In the genomic region with DNA sequence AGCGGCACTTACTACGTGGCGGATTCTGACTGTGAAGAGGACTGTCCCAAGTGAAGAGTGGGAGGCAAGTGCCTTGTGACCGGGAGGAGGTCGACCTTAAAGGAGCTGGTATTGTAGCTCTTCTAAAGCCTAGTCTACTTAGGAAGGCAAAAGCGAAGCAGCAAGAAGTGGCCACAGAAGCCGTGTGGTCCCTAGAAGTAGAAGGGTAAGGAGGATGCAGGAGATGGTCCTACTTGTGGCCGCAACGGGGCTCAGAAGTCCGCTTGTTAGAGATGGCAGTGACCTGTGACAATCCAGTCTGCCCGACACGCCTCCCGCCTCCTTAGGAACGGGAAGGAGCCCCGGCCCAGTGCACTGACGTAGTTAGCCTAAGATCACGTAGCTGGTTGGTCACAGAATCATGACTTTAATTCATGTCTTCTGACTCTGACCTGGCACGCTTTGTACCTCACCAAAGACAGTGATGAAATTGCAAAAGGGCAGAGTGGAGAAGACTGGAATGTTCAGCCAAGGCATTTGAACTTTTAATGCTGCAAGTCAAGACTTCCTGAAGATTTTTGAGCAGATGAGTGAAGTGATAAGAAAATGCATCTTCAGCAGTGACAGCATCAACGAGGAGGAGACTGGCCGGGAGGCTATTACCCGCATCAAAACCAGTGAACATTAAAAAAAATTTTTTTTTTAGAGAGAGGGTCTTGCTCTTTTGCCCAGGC, we compare ENCODE assay signal across 2 cellular contexts.
A peak's percentile ranks its signal among the peaks of the same experiment; 100 is the strongest.
TF ChIP-seq lines count a peak whose summit lies in the region.

No MANE protein-coding gene starts in this region.

TF ChIP-seq in HEK293, 187 proteins besides CTCF, POLR2A, EP300 and RAD21 (continued from another document and continues in another):
- TF ChIP-seq SCRT1 (tag by site-specific recombination; IDR thresholded peaks at IDR 0.05; ENCODE audit: borderline replicate concordance), result peak; percentile 42; the same call in 1 of the 2 replicates
- peak; percentile 53; the same call in 1 of the 2 replicates for TF ChIP-seq EGR2 (tag by site-specific recombination; IDR thresholded peaks at IDR 0.05; ENCODE audit: low read depth)
- peak; percentile 93 for TF ChIP-seq IKZF3 (tag by site-specific recombination; IDR thresholded peaks at IDR 0.05)
- peak; percentile 85 for TF ChIP-seq SP7 (tag by site-specific recombination; IDR thresholded peaks at IDR 0.05)
- TF ChIP-seq BCL11A (tag by site-specific recombination; IDR thresholded peaks at IDR 0.05; ENCODE audit: low read depth), result peak; percentile 87; the same call in 1 of the 2 replicates
- TF ChIP-seq ZBTB48 (tag by site-specific recombination; IDR thresholded peaks at IDR 0.05), result peak; percentile 37; the same call in 1 of the 2 replicates
- TF ChIP-seq ZNF2 (tag by site-specific recombination; IDR thresholded peaks at IDR 0.05), result peak; percentile 80
- TF ChIP-seq ZNF433 (tag by site-specific recombination; IDR thresholded peaks at IDR 0.05; ENCODE audit: low read depth), result no peak
- peak; percentile 73; the same call in 1 of the 2 replicates for TF ChIP-seq ZNF501 (tag by site-specific recombination; IDR thresholded peaks at IDR 0.05)
- TF ChIP-seq ZIC2 (tag by site-specific recombination; IDR thresholded peaks at IDR 0.05), result peak; percentile 9; the same call in 1 of the 2 replicates
- peak; percentile 91 for TF ChIP-seq ZBTB21 (tag by site-specific recombination; IDR thresholded peaks at IDR 0.05)
- TF ChIP-seq ZFP37 (tag by site-specific recombination; IDR thresholded peaks at IDR 0.05), result peak; percentile 76; the same call in 1 of the 2 replicates
- peak; percentile 76; the same call in 1 of the 2 replicates for TF ChIP-seq ZSCAN30 (tag by site-specific recombination; IDR thresholded peaks at IDR 0.05)
- TF ChIP-seq ZNF629 (tag by site-specific recombination; IDR thresholded peaks at IDR 0.05), result peak; percentile 95
- TF ChIP-seq ZNF132 (tag by site-specific recombination; IDR thresholded peaks at IDR 0.05; ENCODE audit: borderline replicate concordance), result no peak
- TF ChIP-seq OSR2 (tag by site-specific recombination; IDR thresholded peaks at IDR 0.05), result peak; percentile 35; the same call in 1 of the 2 replicates
- peak; percentile 51; the same call in 1 of the 2 replicates for TF ChIP-seq BCL11B (tag by site-specific recombination; IDR thresholded peaks at IDR 0.05; ENCODE audit: low read depth)
- TF ChIP-seq TRIM28 (IDR thresholded peaks at IDR 0.05; ENCODE audit: borderline replicate concordance, low read length), result peak; percentile 80
- TF ChIP-seq ZNF639 (tag by site-specific recombination; IDR thresholded peaks at IDR 0.05), result peak; percentile 60; the same call in 1 of the 2 replicates
- TF ChIP-seq ZNF24 (tag by site-specific recombination; IDR thresholded peaks at IDR 0.05), result 0 out of 2 replicates have a peak, but pooled peaks have one; percentile 33
- peak; percentile 49; the same call in 1 of the 2 replicates for TF ChIP-seq ZNF660 (tag by site-specific recombination; IDR thresholded peaks at IDR 0.05)
- peak; percentile 78 for TF ChIP-seq SCRT2 (tag by site-specific recombination; IDR thresholded peaks at IDR 0.05)
- peak; percentile 46; the same call in 1 of the 2 replicates for TF ChIP-seq ZNF366 (tag by site-specific recombination; conservative IDR thresholded peaks at IDR 0.05)
- TF ChIP-seq ZNF692 (tag by site-specific recombination; IDR thresholded peaks at IDR 0.05), result peak; percentile 70
- 0 out of 2 replicates have a peak, but pooled peaks have one; percentile 12 for TF ChIP-seq ZNF76 (tag by site-specific recombination; IDR thresholded peaks at IDR 0.05; ENCODE audit: borderline replicate concordance, low read depth)
- TF ChIP-seq ZFHX2 (tag by site-specific recombination; conservative IDR thresholded peaks at IDR 0.05), result peak; percentile 69
- peak; percentile 58 for TF ChIP-seq ZXDB (tag by site-specific recombination; IDR thresholded peaks at IDR 0.05)
- TF ChIP-seq ZNF341 (tag by site-specific recombination; IDR thresholded peaks at IDR 0.05; ENCODE audit: low read depth), result peak; percentile 77
- no peak for TF ChIP-seq ZNF114 (tag by site-specific recombination; IDR thresholded peaks at IDR 0.05)
- 0 out of 2 replicates have a peak, but pooled peaks have one; percentile 22 for TF ChIP-seq GLIS1 (tag by site-specific recombination; IDR thresholded peaks at IDR 0.05)
- TF ChIP-seq ZNF510 (tag by site-specific recombination; IDR thresholded peaks at IDR 0.05; ENCODE audit: insufficient replicate concordance), result no peak
- TF ChIP-seq WT1 (tag by site-specific recombination; IDR thresholded peaks at IDR 0.05), result peak; percentile 56; the same call in 1 of the 2 replicates
- 0 out of 2 replicates have a peak, but pooled peaks have one; percentile 44 for TF ChIP-seq INSM2 (tag by site-specific recombination; IDR thresholded peaks at IDR 0.05)

TF ChIP-seq in K562, 482 proteins besides CTCF, POLR2A, EP300 and RAD21 (continued from another document and continues in another):
- no peak for TF ChIP-seq NFIX (CRISPR knock-in tag; IDR thresholded peaks at IDR 0.05; ENCODE audit: low read depth)
- no peak for TF ChIP-seq SMARCC2 (IDR thresholded peaks at IDR 0.05; ENCODE audit: low read depth)
- no peak for TF ChIP-seq IFI16 (CRISPR knock-in tag; IDR thresholded peaks at IDR 0.05)
- TF ChIP-seq ZMIZ1 (IDR thresholded peaks at IDR 0.05; ENCODE audit: low read depth in 2 of 2, low read length in 2 of 2), result no peak
- no peak for TF ChIP-seq ARID2 (IDR thresholded peaks at IDR 0.05)
- TF ChIP-seq, protein P1, sequence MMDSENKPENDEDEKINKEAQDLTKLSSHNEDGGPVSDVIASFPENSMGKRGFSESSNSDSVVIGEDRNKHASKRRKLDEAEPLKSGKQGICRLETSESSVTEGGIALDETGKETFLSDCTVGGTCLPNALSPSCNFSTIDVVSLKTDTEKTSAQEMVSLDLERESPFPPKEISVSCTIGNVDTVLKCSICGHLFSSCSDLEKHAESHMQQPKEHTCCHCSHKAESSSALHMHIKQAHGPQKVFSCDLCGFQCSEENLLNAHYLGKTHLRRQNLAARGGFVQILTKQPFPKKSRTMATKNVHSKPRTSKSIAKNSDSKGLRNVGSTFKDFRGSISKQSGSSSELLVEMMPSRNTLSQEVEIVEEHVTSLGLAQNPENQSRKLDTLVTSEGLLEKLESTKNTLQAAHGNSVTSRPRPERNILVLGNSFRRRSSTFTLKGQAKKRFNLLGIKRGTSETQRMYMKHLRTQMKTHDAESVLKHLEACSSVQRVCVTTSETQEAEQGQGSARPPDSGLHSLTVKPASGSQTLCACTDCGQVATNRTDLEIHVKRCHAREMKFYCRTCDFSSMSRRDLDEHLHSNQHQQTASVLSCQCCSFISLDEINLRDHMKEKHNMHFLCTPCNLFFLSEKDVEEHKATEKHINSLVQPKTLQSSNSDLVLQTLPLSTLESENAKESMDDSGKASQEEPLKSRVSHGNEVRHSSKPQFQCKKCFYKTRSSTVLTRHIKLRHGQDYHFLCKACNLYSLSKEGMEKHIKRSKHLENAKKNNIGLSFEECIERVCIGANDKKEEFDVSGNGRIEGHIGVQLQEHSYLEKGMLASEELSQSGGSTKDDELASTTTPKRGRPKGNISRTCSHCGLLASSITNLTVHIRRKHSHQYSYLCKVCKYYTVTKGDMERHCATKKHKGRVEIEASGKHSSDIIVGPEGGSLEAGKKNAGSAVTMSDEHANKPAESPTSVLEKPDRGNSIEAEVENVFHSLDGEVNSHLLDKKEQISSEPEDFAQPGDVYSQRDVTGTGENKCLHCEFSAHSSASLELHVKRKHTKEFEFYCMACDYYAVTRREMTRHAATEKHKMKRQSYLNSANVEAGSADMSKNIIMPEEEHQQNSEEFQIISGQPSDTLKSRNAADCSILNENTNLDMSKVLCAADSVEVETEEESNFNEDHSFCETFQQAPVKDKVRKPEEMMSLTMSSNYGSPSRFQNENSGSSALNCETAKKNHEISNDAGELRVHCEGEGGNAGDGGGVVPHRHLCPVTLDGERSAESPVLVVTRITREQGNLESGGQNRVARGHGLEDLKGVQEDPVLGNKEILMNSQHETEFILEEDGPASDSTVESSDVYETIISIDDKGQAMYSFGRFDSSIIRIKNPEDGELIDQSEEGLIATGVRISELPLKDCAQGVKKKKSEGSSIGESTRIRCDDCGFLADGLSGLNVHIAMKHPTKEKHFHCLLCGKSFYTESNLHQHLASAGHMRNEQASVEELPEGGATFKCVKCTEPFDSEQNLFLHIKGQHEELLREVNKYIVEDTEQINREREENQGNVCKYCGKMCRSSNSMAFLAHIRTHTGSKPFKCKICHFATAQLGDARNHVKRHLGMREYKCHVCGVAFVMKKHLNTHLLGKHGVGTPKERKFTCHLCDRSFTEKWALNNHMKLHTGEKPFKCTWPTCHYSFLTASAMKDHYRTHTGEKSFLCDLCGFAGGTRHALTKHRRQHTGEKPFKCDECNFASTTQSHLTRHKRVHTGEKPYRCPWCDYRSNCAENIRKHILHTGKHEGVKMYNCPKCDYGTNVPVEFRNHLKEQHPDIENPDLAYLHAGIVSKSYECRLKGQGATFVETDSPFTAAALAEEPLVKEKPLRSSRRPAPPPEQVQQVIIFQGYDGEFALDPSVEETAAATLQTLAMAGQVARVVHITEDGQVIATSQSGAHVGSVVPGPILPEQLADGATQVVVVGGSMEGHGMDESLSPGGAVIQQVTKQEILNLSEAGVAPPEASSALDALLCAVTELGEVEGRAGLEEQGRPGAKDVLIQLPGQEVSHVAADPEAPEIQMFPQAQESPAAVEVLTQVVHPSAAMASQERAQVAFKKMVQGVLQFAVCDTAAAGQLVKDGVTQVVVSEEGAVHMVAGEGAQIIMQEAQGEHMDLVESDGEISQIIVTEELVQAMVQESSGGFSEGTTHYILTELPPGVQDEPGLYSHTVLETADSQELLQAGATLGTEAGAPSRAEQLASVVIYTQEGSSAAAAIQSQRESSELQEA (IDR thresholded peaks at IDR 0.05; ENCODE audit: low read depth), result no peak
- TF ChIP-seq SNRNP70 (optimal IDR thresholded peaks at IDR 0.05; ENCODE audit: low read depth, low read length), result no peak
- TF ChIP-seq, protein P2, sequence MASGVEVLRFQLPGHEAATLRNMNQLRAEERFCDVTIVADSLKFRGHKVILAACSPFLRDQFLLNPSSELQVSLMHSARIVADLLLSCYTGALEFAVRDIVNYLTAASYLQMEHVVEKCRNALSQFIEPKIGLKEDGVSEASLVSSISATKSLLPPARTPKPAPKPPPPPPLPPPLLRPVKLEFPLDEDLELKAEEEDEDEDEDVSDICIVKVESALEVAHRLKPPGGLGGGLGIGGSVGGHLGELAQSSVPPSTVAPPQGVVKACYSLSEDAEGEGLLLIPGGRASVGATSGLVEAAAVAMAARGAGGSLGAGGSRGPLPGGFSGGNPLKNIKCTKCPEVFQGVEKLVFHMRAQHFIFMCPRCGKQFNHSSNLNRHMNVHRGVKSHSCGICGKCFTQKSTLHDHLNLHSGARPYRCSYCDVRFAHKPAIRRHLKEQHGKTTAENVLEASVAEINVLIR (CRISPR knock-in tag; IDR thresholded peaks at IDR 0.05), result peak; percentile 5; the same call in 1 of the 2 replicates
- no peak for TF ChIP-seq NUFIP1 (IDR thresholded peaks at IDR 0.05; ENCODE audit: partially characterized antibody)
- no peak for TF ChIP-seq TGIF2 (CRISPR knock-in tag; IDR thresholded peaks at IDR 0.05)
- TF ChIP-seq CBFA2T3 (IDR thresholded peaks at IDR 0.05), result no peak
- peak; percentile 22; the same call in 1 of the 2 replicates for TF ChIP-seq SP1 (CRISPR knock-in tag; IDR thresholded peaks at IDR 0.05)
- TF ChIP-seq STAG1 (CRISPR knock-in tag; IDR thresholded peaks at IDR 0.05; ENCODE audit: borderline replicate concordance), result no peak
- no peak; the same call in 1 of the 2 replicates for TF ChIP-seq MIER1 (IDR thresholded peaks at IDR 0.05; ENCODE audit: low read depth)
- no peak for TF ChIP-seq HDAC3 (IDR thresholded peaks at IDR 0.05; ENCODE audit: borderline replicate concordance, partially characterized antibody)
